23 cellular contexts compared by ENCODE assay signal in genomic region chr3:77323616-77324015, GRCh38.
"Had no signal": no experiment of that assay in that cellular context is flagged by ENCODE, and none has a peak within 500 bp of the region (broad histone marks: within the 10 kb centered on the region; RNA-seq: fewer than 3 reads in every experiment).

No MANE protein-coding gene starts in this region.

- H3K9me3 ChIP-seq: esophagus muscularis mucosa, gastrocnemius medialis, pancreas, suprapubic skin, transverse colon, upper lobe of right lung, uterus had no signal

- H3K4me3 ChIP-seq: esophagus muscularis mucosa, gastrocnemius medialis, lung, pancreas, smooth muscle cell, suprapubic skin, transverse colon, upper lobe of right lung, uterus had no signal

- ATAC-seq: gastrocnemius medialis; left lobe of liver; natural killer cell; pancreas; sciatic nerve; stimulated activated naive CD8-positive, alpha-beta T cell treated with anti-CD3 and anti-CD28 coated beads, Interleukin-15, amount 100 ng/mL, for 72 hours; upper lobe of right lung had no signal

- H3K27ac ChIP-seq: esophagus muscularis mucosa, gastrocnemius medialis, pancreas, suprapubic skin, transverse colon, upper lobe of right lung, uterus had no signal

- FAIRE-seq: endothelial cell of umbilical vein had no signal

- H3K4me2 ChIP-seq: smooth muscle cell had no signal

- H3K27me3 ChIP-seq: esophagus muscularis mucosa, gastrocnemius medialis, pancreas, suprapubic skin, transverse colon, upper lobe of right lung, uterus had no signal

- H3K4me1 ChIP-seq: gastrocnemius medialis, pancreas, transverse colon, upper lobe of right lung, uterus had no signal

- DNase-seq: effector CD8-positive, alpha-beta T cell; gastrocnemius medialis; head of caudate nucleus; kidney; natural killer cell; occipital lobe; pancreas; stimulated activated CD4-positive, alpha-beta T cell treated with anti-CD3 and anti-CD28 coated beads, Interleukin-12 subunit alpha, Interleukin-12 subunit beta, amount 100 ng/mL, for 4 hours; stimulated activated CD4-positive, alpha-beta T cell treated with anti-CD3 and anti-CD28 coated beads, Interleukin-1b, Interleukin-23, amount 100 ng/mL, for 48 hours; stimulated activated CD4-positive, alpha-beta T cell treated with anti-CD3 and anti-CD28 coated beads, Interleukin-4, amount 100 ng/mL, for 1 hour; stimulated activated CD8-positive, alpha-beta memory T cell treated with anti-CD3 and anti-CD28 coated beads, Interleukin-4, amount 100 ng/mL, for 48 hours; stimulated activated naive CD4-positive, alpha-beta T cell; stimulated activated naive CD8-positive, alpha-beta T cell treated with anti-CD3 and anti-CD28 coated beads, Interleukin-15, amount 100 ng/mL, for 72 hours; transverse colon; upper lobe of right lung; uterus had no signal

- H3K36me3 ChIP-seq: esophagus muscularis mucosa, gastrocnemius medialis, pancreas, suprapubic skin, transverse colon, upper lobe of right lung, uterus had no signal
